In the genomic region with DNA sequence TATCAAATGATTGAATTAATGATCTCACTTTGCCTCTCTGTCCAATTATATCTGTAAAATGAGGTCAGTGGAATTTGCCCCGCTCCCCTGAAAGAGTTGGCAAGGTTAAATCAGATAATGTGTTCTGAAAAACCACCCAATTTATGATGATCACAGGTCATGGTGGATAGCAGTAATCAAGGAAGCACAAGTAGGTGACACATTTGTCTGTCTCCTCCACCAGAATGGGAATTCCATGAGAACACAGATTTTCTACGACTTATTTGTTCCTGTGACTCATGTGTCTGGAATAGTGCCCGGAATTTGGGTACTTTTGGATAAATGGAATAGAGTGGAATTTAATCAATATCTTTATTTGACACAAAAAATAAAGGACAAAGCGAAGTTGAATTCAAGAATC, we compare ENCODE assay signal across 22 cellular contexts.
DNase-seq lines count a peak whose midpoint lies in the region; ATAC-seq and TF ChIP-seq lines count a peak whose summit lies in the region.
"Had no signal": no experiment of that assay in that cellular context is flagged by ENCODE, and none has a peak within 500 bp of the region (broad histone marks: within the 10 kb centered on the region; RNA-seq: fewer than 3 reads in every experiment).

No MANE protein-coding gene starts in this region.

- peak overlapping the region; percentile 22 to 61 (median 44) for H3K27ac ChIP-seq in right lobe of liver
- no peak overlapping the region for H3K27ac ChIP-seq in heart left ventricle
- H3K27ac ChIP-seq: BLaER1 treated with 17β-estradiol and CSF1 and Interleukin-3, amounts not matched to agents 10 nM and 100 nM; brain microvascular endothelial cell; esophagus squamous epithelium; SK-N-MC; vagina had no signal

- H3K9me3 ChIP-seq in right lobe of liver, result no peaks in the 10 kb centered on the region
- H3K9me3 ChIP-seq in MG63, result no peaks in the 10 kb centered on the region
- H3K9me3 ChIP-seq in heart left ventricle, result no peaks in the 10 kb centered on the region
- H3K9me3 ChIP-seq: esophagus squamous epithelium, vagina had no signal

- peaks cover 0 to 29% (median 6%) of the 10 kb centered on the region in 4 donors for H3K4me1 ChIP-seq in right lobe of liver
- no peaks in the 10 kb centered on the region for H3K4me1 ChIP-seq in heart left ventricle
- H3K4me1 ChIP-seq: BLaER1 treated with 17β-estradiol and CSF1 and Interleukin-3, amounts not matched to agents 10 nM and 100 nM; esophagus squamous epithelium; vagina had no signal

- 19% methylated on average over 4 of the region's 4 CpGs for WGBS in right lobe of liver (ENCODE audit: insufficient coverage, low coverage, low lambda C conversion rate, missing lambda C conversion rate)
- 57 to 73% (median 67%) methylated on average over 4 of the region's 4 CpGs for WGBS in heart left ventricle, 4 donors

- DNase-seq in Ammon's horn (ENCODE audit: low spot score), result peak; percentile 24
- peak; percentile 19 for DNase-seq in HT1080 (ENCODE audit: low read depth)
- DNase-seq in dermis blood vessel endothelial cell, result peak; percentile 42
- peak in 1 of 3 donors; percentile 54 for DNase-seq in right lobe of liver
- no peak for DNase-seq in MG63
- no peak for DNase-seq in heart left ventricle
- DNase-seq in mucosa of gallbladder (ENCODE audit: low spot score), result no peak
- DNase-seq in stimulated activated naive CD4-positive, alpha-beta T cell treated with Interleukin-2 at 50 U/mL for 16 hours (lab: John Stamatoyannopoulos, UW), result no peak
- DNase-seq: activated gamma-delta T cell; activated T-cell treated with anti-CD3 and anti-CD28 coated beads, Interleukin-2, amount 50 U/mL, for 1 hour; brain microvascular endothelial cell; esophagus squamous epithelium; KG1; NCI-H1694; NCI-H69; nucleus accumbens; T-helper 17 cell had no signal

- intact Hi-C loops in right lobe of liver (cut with DNase I), result no loop called here
- intact Hi-C loops in heart left ventricle (cut with DNase I), result no loop called here

- H3K4me3 ChIP-seq in right lobe of liver (no peak overlapping the region), MG63 (no peak overlapping the region), heart left ventricle (no peak overlapping the region)
- H3K4me3 ChIP-seq: BLaER1 treated with 17β-estradiol and CSF1 and Interleukin-3, amounts not matched to agents 10 nM and 100 nM; esophagus squamous epithelium; SK-N-MC; smooth muscle cell; vagina had no signal

- H3K27me3 ChIP-seq in right lobe of liver (no peaks in the 10 kb centered on the region), MG63 (no peaks in the 10 kb centered on the region), heart left ventricle (no peaks in the 10 kb centered on the region)
- H3K27me3 ChIP-seq: BLaER1 treated with 17β-estradiol and CSF1 and Interleukin-3, amounts not matched to agents 10 nM and 100 nM; brain microvascular endothelial cell; esophagus squamous epithelium; vagina had no signal

- TF ChIP-seq POLR2A in right lobe of liver (IDR thresholded peaks at IDR 0.05) (no peak), heart left ventricle (IDR thresholded peaks at IDR 0.05) (no peak)

- no peak for TF ChIP-seq CTCF in right lobe of liver (IDR thresholded peaks at IDR 0.05)
- TF ChIP-seq CTCF in heart left ventricle (IDR thresholded peaks at IDR 0.05), result no peak

- H3K36me3 ChIP-seq in right lobe of liver (no peaks in the 10 kb centered on the region), MG63 (no peaks in the 10 kb centered on the region), heart left ventricle (no peaks in the 10 kb centered on the region)
- H3K36me3 ChIP-seq: BLaER1 treated with 17β-estradiol and CSF1 and Interleukin-3, amounts not matched to agents 10 nM and 100 nM; brain microvascular endothelial cell; esophagus squamous epithelium; vagina had no signal

- ATAC-seq in right lobe of liver (peak; percentile 66 to 82 (median 72)), heart left ventricle (no peak)
- ATAC-seq: stimulated activated effector memory CD8-positive, alpha-beta T cell treated with anti-CD3 and anti-CD28 coated beads, Interleukin-12 subunit alpha, Interleukin-12 subunit beta, amount 100 ng/mL, for 72 hours; T-helper 17 cell had no signal

Comparison
In these comparisons a context has a peak if more than half of its experiments do, and no peak if none do; other contexts are left out.
1. DNase-seq: peak in Ammon's horn (single experiment), HT1080 (single experiment) and dermis blood vessel endothelial cell (single experiment); none in MG63 (single experiment), heart left ventricle (0 of 5), mucosa of gallbladder (single experiment) and stimulated activated naive CD4-positive, alpha-beta T cell treated with Interleukin-2 at 50 U/mL for 16 hours (single experiment).
2. ATAC-seq: peak in right lobe of liver (4 of 4); none in heart left ventricle (0 of 4).
3. H3K27ac ChIP-seq: peak in right lobe of liver (3 of 3); none in heart left ventricle (0 of 12).